1 cellular context compared by ENCODE assay signal in genomic region chr9:121772600-121773285, GRCh38.
TF ChIP-seq lines count a peak whose summit lies in the region.

No MANE protein-coding gene starts in this region.

TF ChIP-seq in WTC11, 78 proteins besides CTCF, POLR2A, EP300 and RAD21 (continued from another document):
- TF ChIP-seq, protein P1, sequence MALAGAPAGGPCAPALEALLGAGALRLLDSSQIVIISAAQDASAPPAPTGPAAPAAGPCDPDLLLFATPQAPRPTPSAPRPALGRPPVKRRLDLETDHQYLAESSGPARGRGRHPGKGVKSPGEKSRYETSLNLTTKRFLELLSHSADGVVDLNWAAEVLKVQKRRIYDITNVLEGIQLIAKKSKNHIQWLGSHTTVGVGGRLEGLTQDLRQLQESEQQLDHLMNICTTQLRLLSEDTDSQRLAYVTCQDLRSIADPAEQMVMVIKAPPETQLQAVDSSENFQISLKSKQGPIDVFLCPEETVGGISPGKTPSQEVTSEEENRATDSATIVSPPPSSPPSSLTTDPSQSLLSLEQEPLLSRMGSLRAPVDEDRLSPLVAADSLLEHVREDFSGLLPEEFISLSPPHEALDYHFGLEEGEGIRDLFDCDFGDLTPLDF (CRISPR knock-in tag; IDR thresholded peaks at IDR 0.05) = no peak
- TF ChIP-seq CREM (CRISPR knock-in tag; IDR thresholded peaks at IDR 0.05) (no peak), OVOL2 (CRISPR knock-in tag; IDR thresholded peaks at IDR 0.05; ENCODE audit: borderline replicate concordance) (no peak), CBFB (CRISPR knock-in tag; IDR thresholded peaks at IDR 0.05; ENCODE audit: low read depth) (no peak), ZNF281 (CRISPR knock-in tag; IDR thresholded peaks at IDR 0.05) (no peak), GRHL2 (CRISPR knock-in tag; IDR thresholded peaks at IDR 0.05; ENCODE audit: insufficient replicate concordance, severe bottlenecking) (no peak)
